Comparison of ENCODE assay signal across 13 cellular contexts in genomic region chrX:154430504-154430903, GRCh38. TPM values are rescaled to one million over a fixed set of nuclear protein-coding genes. Genes with fewer than 3 reads are reported as not detected.
A peak's percentile ranks its signal among the peaks of the same experiment; 100 is the strongest.
DNase-seq lines count a peak whose midpoint lies in the region; ATAC-seq, FAIRE-seq and TF ChIP-seq lines count a peak whose summit lies in the region.
"Had no signal": no experiment of that assay in that cellular context is flagged by ENCODE, and none has a peak within 500 bp of the region (broad histone marks: within the 10 kb centered on the region; RNA-seq: fewer than 3 reads in every experiment).

No MANE protein-coding gene starts in this region.

- no peak overlapping the region for H4K91ac ChIP-seq in trophoblast cell (ENCODE audit: low read depth, low read length)

- intact Hi-C loops in dendritic cell treated with granulocyte-macrophage colony-stimulating factor and Interleukin-4, amounts not matched to agents 40 ng/mL and 50 ng/mL, for 4 days (cut with micrococcal nuclease) = loop anchor here (2.0 kb wide), 1 partner anchor 18 kb away; no protein-coding TSS in a partner anchor
- intact Hi-C loops in pancreas (cut with DNase I) = no loop called here

- H3K79me2 ChIP-seq in trophoblast cell (ENCODE audit: control insufficient read depth, insufficient read depth, low read length, poor library complexity) = peaks cover 5% of the 10 kb centered on the region

- no peak overlapping the region for H2BK5ac ChIP-seq in trophoblast cell (ENCODE audit: low read depth, low read length, poor library complexity)

- H3K18ac ChIP-seq in trophoblast cell (ENCODE audit: low read length) = no peak overlapping the region

- H3K79me1 ChIP-seq in trophoblast cell (ENCODE audit: low read length) = peaks cover 8% of the 10 kb centered on the region

- TF ChIP-seq CTCF in NB4 (IDR thresholded peaks at IDR 0.05; ENCODE audit: low read depth, low read length) (no peak), pancreas (IDR thresholded peaks at IDR 0.05) (no peak)

- H3K36me3 Mint-ChIP-seq in T-helper 2 cell treated with Interferon-gamma antibody and Interleukin-4, amounts not matched to agents 5 μg/mL and 100 μg/mL, for 36 hours (ENCODE audit: low read depth) = peaks cover 5% of the 10 kb centered on the region
- H3K36me3 Mint-ChIP-seq in dendritic cell treated with granulocyte-macrophage colony-stimulating factor and Interleukin-4, amounts not matched to agents 40 ng/mL and 50 ng/mL, for 4 days (ENCODE audit: low read depth) = peaks cover 65% of the 10 kb centered on the region

- H3K23ac ChIP-seq in trophoblast cell (ENCODE audit: low read length) = no peak overlapping the region

- peaks cover 18 to 24% of the 10 kb centered on the region in 2 experiments for H3K4me1 ChIP-seq in trophoblast cell (ENCODE audit: control insufficient read depth in 1 of 2, insufficient read depth in 2 of 2, low read length in 2 of 2)
- H3K4me1 ChIP-seq in pancreas = no peaks in the 10 kb centered on the region

- H3K27me3 Mint-ChIP-seq in T-helper 2 cell treated with Interferon-gamma antibody and Interleukin-4, amounts not matched to agents 5 μg/mL and 100 μg/mL, for 36 hours (ENCODE audit: low read depth) = no peaks in the 10 kb centered on the region
- no peaks in the 10 kb centered on the region for H3K27me3 Mint-ChIP-seq in dendritic cell treated with granulocyte-macrophage colony-stimulating factor and Interleukin-4, amounts not matched to agents 40 ng/mL and 50 ng/mL, for 4 days
- H3K27me3 Mint-ChIP-seq: progenitor cell of endocrine pancreas had no signal

- ATAC-seq in GM18498 (IDR thresholded peaks at IDR 0.05; ENCODE audit: unreplicated experiment) (no peak), pancreas (no peak), HG03108 (IDR thresholded peaks at IDR 0.05; ENCODE audit: unreplicated experiment) (no peak)
- ATAC-seq: left ventricle myocardium superior had no signal

- H2AK5ac ChIP-seq in trophoblast cell (ENCODE audit: low read length) = no peak overlapping the region

- peak overlapping the region; percentile 51 for H4K8ac ChIP-seq in trophoblast cell (ENCODE audit: low read depth, low read length)

- no peak for TF ChIP-seq POLR2A in NB4 (IDR thresholded peaks at IDR 0.05; ENCODE audit: extremely low read depth, insufficient read length)

- peaks cover 38 to 40% of the 10 kb centered on the region in 2 experiments for H3K36me3 ChIP-seq in trophoblast cell (ENCODE audit: control insufficient read depth in 1 of 2, insufficient read depth in 2 of 2, low read length in 2 of 2)
- H3K36me3 ChIP-seq in pancreas = no peaks in the 10 kb centered on the region

- no peaks in the 10 kb centered on the region for H3K9me3 Mint-ChIP-seq in T-helper 2 cell treated with Interferon-gamma antibody and Interleukin-4, amounts not matched to agents 5 μg/mL and 100 μg/mL, for 36 hours
- H3K9me3 Mint-ChIP-seq in dendritic cell treated with granulocyte-macrophage colony-stimulating factor and Interleukin-4, amounts not matched to agents 40 ng/mL and 50 ng/mL, for 4 days = no peaks in the 10 kb centered on the region

- peak overlapping the region; percentile 32 for H3K14ac ChIP-seq in trophoblast cell (ENCODE audit: low read length)

- no peak for FAIRE-seq in pancreas (lab: Jason Lieb, UNC)

- H3K27ac Mint-ChIP-seq in T-helper 2 cell treated with Interferon-gamma antibody and Interleukin-4, amounts not matched to agents 5 μg/mL and 100 μg/mL, for 36 hours = peak overlapping the region; percentile 64
- H3K27ac Mint-ChIP-seq in dendritic cell treated with granulocyte-macrophage colony-stimulating factor and Interleukin-4, amounts not matched to agents 40 ng/mL and 50 ng/mL, for 4 days = peak overlapping the region; percentile 89
- H3K27ac Mint-ChIP-seq: progenitor cell of endocrine pancreas had no signal

- peaks cover 20% of the 10 kb centered on the region for H3K4me1 Mint-ChIP-seq in T-helper 2 cell treated with Interferon-gamma antibody and Interleukin-4, amounts not matched to agents 5 μg/mL and 100 μg/mL, for 36 hours (ENCODE audit: low read depth)
- H3K4me1 Mint-ChIP-seq in dendritic cell treated with granulocyte-macrophage colony-stimulating factor and Interleukin-4, amounts not matched to agents 40 ng/mL and 50 ng/mL, for 4 days (ENCODE audit: low read depth) = peaks cover 49% of the 10 kb centered on the region

- H3K9me3 ChIP-seq in trophoblast cell (ENCODE audit: insufficient read depth, low read depth, low read length) (no peaks in the 10 kb centered on the region), pancreas (no peaks in the 10 kb centered on the region)

- WGBS in trophoblast cell (ENCODE audit: extremely low coverage, insufficient coverage, insufficient read length) = no CpG with 5 or more reads among the region's 6 CpGs
- 68 to 77% methylated on average over 6 of the region's 6 CpGs for WGBS in pancreas, 2 donors

- H3K4ac ChIP-seq in trophoblast cell (ENCODE audit: low read depth, low read length) = no peak overlapping the region

- DNase-seq in T-helper 2 cell treated with Interferon-gamma antibody and Interleukin-4, amounts not matched to agents 5 μg/mL and 100 μg/mL, for 36 hours (ENCODE audit: low spot score) = no peak
- DNase-seq in T-helper 2 cell (no peak), NB4 (ENCODE audit: low read depth) (peak; percentile 42), trophoblast cell (no peak), pancreas (no peak)
- DNase-seq: ACHN; activated CD4-positive, alpha-beta T cell treated with anti-CD3 and anti-CD28 coated beads for 1 hour; effector CD4-positive, alpha-beta T cell; left ventricle myocardium superior had no signal

- H2AFZ ChIP-seq in trophoblast cell (ENCODE audit: insufficient read depth, low read length, poor library complexity) = no peak overlapping the region

- H3K9ac ChIP-seq in trophoblast cell (ENCODE audit: low read length) = no peak overlapping the region

- H3K27me3 ChIP-seq in trophoblast cell (ENCODE audit: insufficient read depth, low read length) = no peaks in the 10 kb centered on the region
- no peaks in the 10 kb centered on the region for H3K27me3 ChIP-seq in pancreas

- H4K12ac ChIP-seq in trophoblast cell (ENCODE audit: low read depth, low read length) = no peak overlapping the region

- peak overlapping the region; percentile 46 for H3K4me3 ChIP-seq in NB4 (ENCODE audit: low read depth, low read length)
- no peak overlapping the region for H3K4me3 ChIP-seq in trophoblast cell (ENCODE audit: low read depth, low read length)
- no peak overlapping the region for H3K4me3 ChIP-seq in pancreas

- no peak overlapping the region for H3K4me2 ChIP-seq in trophoblast cell (ENCODE audit: low read length)

- no peak overlapping the region for H2BK12ac ChIP-seq in trophoblast cell (ENCODE audit: low read length)

- H3K27ac ChIP-seq in trophoblast cell (ENCODE audit: low read depth, low read length) (peak overlapping the region; percentile 52), pancreas (no peak overlapping the region)

- H3K4me3 Mint-ChIP-seq in T-helper 2 cell treated with Interferon-gamma antibody and Interleukin-4, amounts not matched to agents 5 μg/mL and 100 μg/mL, for 36 hours = peak overlapping the region; percentile 7
- peak overlapping the region; percentile 81 for H3K4me3 Mint-ChIP-seq in dendritic cell treated with granulocyte-macrophage colony-stimulating factor and Interleukin-4, amounts not matched to agents 40 ng/mL and 50 ng/mL, for 4 days

- no peak overlapping the region for H2BK120ac ChIP-seq in trophoblast cell (ENCODE audit: insufficient read depth, low read length, poor library complexity)

RNA-seq across cellular contexts. Expression of gene ATP6AP1, which starts 2.0 kb away (rescaled TPM):
- polyA plus RNA-seq in trophoblast cell (2013) = 124 and 130 TPM in 2 replicates
- 10 to 100 TPM; 27.8 to 55.6 (median 37.7) TPM for total RNA-seq in pancreas
- 10 to 100 TPM; 34.1 to 82.4 TPM for polyA plus RNA-seq in pancreas

RNA-seq across cellular contexts. Expression of gene GDI1, which starts 6.5 kb away (rescaled TPM):
- 125 and 126 TPM in 2 replicates for polyA plus RNA-seq in trophoblast cell (2013)
- total RNA-seq in pancreas = 10 to 100 TPM; 25.5 to 61.4 (median 35.5) TPM
- 100 to 1,000 TPM in 1 of 2 donors, 10 to 100 TPM in 1; 93.7 to 138 TPM for polyA plus RNA-seq in pancreas

RNA-seq across cellular contexts. Expression of gene FAM50A, which starts 13.4 kb away (rescaled TPM):
- polyA plus RNA-seq in trophoblast cell (2013) = 90.4 and 92.5 TPM in 2 replicates
- total RNA-seq in pancreas = 10 to 100 TPM; 21.2 to 39.8 (median 22.0) TPM
- 100 to 1,000 TPM in 1 of 2 donors, 10 to 100 TPM in 1; 91.5 to 128 TPM for polyA plus RNA-seq in pancreas

RNA-seq across cellular contexts. Expression of gene TAFAZZIN, which starts 19.2 kb away (rescaled TPM):
- polyA plus RNA-seq in trophoblast cell (2013) = 14.4 and 14.7 TPM in 2 replicates
- total RNA-seq in pancreas = 10 to 100 TPM; 14.6 to 26.7 (median 17.1) TPM
- polyA plus RNA-seq in pancreas = 10 to 100 TPM; 77.0 to 82.7 TPM

RNA-seq across cellular contexts. Expression of gene DNASE1L1, which starts 21.4 kb away (rescaled TPM):
- polyA plus RNA-seq in trophoblast cell (2013) = 19.1 and 20.0 TPM in 2 replicates
- total RNA-seq in pancreas = 10 to 100 TPM in 1 of 6 donors, 1 to 10 TPM in 5; 5.1 to 13.6 (median 7.3) TPM
- polyA plus RNA-seq in pancreas = 10 to 100 TPM; 11.3 to 16.5 TPM
